In genomic region chr5:6442333-6442732, GRCh38 we compare ENCODE assay signal across 3 cellular contexts.
"Had no signal": no experiment of that assay in that cellular context is flagged by ENCODE, and none has a peak within 500 bp of the region (broad histone marks: within the 10 kb centered on the region; RNA-seq: fewer than 3 reads in every experiment).

No MANE protein-coding gene starts in this region.

- DNase-seq: GDM1, GF-D8 had no signal

- H3K4me3 ChIP-seq: GM12878 had no signal

- ATAC-seq: GM12878 had no signal
